ENCODE assay signal across 8 cellular contexts in genomic region chr12:101773560-101774206, GRCh38. TPM values are rescaled to one million over a fixed set of nuclear protein-coding genes. Genes with fewer than 3 reads are reported as not detected.
A peak's percentile ranks its signal among the peaks of the same experiment; 100 is the strongest.
DNase-seq lines count a peak whose midpoint lies in the region; ATAC-seq and TF ChIP-seq lines count a peak whose summit lies in the region.

No MANE protein-coding gene starts in this region.

- POLR2A ChIA-PET in CD8-positive, alpha-beta T cell (lab: Charles Lee): interaction anchor here (0.6 to 1.4 kb wide), 3 partner anchors 57 to 65 kb away, joined by 3 to 8 read pairs (median 6); partner anchors contain the start of gene GNPTAB

- H3K9me3 ChIP-seq in CD8-positive, alpha-beta T cell (ENCODE audit: low read length): no peaks in the 10 kb centered on the region
- no peaks in the 10 kb centered on the region for H3K9me3 ChIP-seq in OCI-LY1 (ENCODE audit: low read length)

- CTCF ChIA-PET in CD8-positive, alpha-beta T cell (lab: Charles Lee): interaction anchor here (0.6 to 3.6 kb wide), 23 partner anchors 11 to 368 kb away, joined by 3 to 182 read pairs (median 4); partner anchors contain the start of gene GNPTAB

- H2AFZ ChIP-seq in OCI-LY1 (ENCODE audit: low read length): no peak overlapping the region

- no peaks in the 10 kb centered on the region for H3F3A ChIP-seq in OCI-LY1 (ENCODE audit: insufficient read depth, low read length)

- H3K9ac ChIP-seq in OCI-LY1 (ENCODE audit: low read length): no peak overlapping the region

- peaks cover 60% of the 10 kb centered on the region for H3K36me3 Mint-ChIP-seq in CD8-positive, alpha-beta T cell
- peaks cover 32% of the 10 kb centered on the region for H3K36me3 Mint-ChIP-seq in natural killer cell treated with Interleukin-12 subunit alpha and Interleukin-12 subunit beta and Interleukin-15 and Interleukin-18, amount 100 ng/mL, for 72 hours

- H3K9me2 ChIP-seq in OCI-LY1 (ENCODE audit: low read depth, low read length): no peaks in the 10 kb centered on the region

- ATAC-seq in CD8-positive, alpha-beta T cell: peak; percentile 96
- ATAC-seq in GM19438 (IDR thresholded peaks at IDR 0.05; ENCODE audit: low read depth, unreplicated experiment) (peak; percentile 83), esophagus mucosa (peak; percentile 87)
- ATAC-seq in natural killer cell treated with Interleukin-12 subunit alpha and Interleukin-12 subunit beta and Interleukin-15 and Interleukin-18, amount 100 ng/mL, for 72 hours: peak; percentile 80 to 89
- peak; percentile 72 for ATAC-seq in stimulated activated naive CD8-positive, alpha-beta T cell treated with anti-CD3 and anti-CD28 coated beads, Interleukin-15, amount 100 ng/mL, for 72 hours

- H3K27ac ChIP-seq in CD8-positive, alpha-beta T cell (ENCODE audit: low read depth, low read length): no peak overlapping the region
- H3K27ac ChIP-seq in OCI-LY1 (ENCODE audit: low read depth, low read length, poor library complexity, severe bottlenecking): no peak overlapping the region

- no peaks in the 10 kb centered on the region for H3K79me2 ChIP-seq in OCI-LY1 (ENCODE audit: insufficient read depth, low read length)

- intact Hi-C loops in CD8-positive, alpha-beta T cell (cut with DNase I, micrococcal nuclease): loop anchor here (1.0 to 10.0 kb wide), 5 partner anchors 57 to 711 kb away; partner anchors contain the start of genes GNPTAB (in 2 of the 2), IGF1 (in 1 of the 2), NUP37 (in 1 of the 2) and PARPBP (in 1 of the 2)

- H3K27ac Mint-ChIP-seq in CD8-positive, alpha-beta T cell: no peak overlapping the region
- peak overlapping the region; percentile 65 to 66 for H3K27ac Mint-ChIP-seq in natural killer cell treated with Interleukin-12 subunit alpha and Interleukin-12 subunit beta and Interleukin-15 and Interleukin-18, amount 100 ng/mL, for 72 hours
- no peak overlapping the region for H3K27ac Mint-ChIP-seq in stimulated activated naive CD8-positive, alpha-beta T cell treated with anti-CD3 and anti-CD28 coated beads, Interleukin-15, amount 100 ng/mL, for 72 hours

- H3K4me2 ChIP-seq in OCI-LY1 (ENCODE audit: low read length): no peak overlapping the region

- no peak overlapping the region for H3K4me3 ChIP-seq in CD8-positive, alpha-beta T cell (ENCODE audit: low read depth, low read length)
- H3K4me3 ChIP-seq in OCI-LY1 (ENCODE audit: low read depth, low read length, poor library complexity, severe bottlenecking): no peak overlapping the region

- no peaks in the 10 kb centered on the region for H3K27me3 Mint-ChIP-seq in CD8-positive, alpha-beta T cell (ENCODE audit: low read depth)
- H3K27me3 Mint-ChIP-seq in natural killer cell treated with Interleukin-12 subunit alpha and Interleukin-12 subunit beta and Interleukin-15 and Interleukin-18, amount 100 ng/mL, for 72 hours: no peaks in the 10 kb centered on the region
- no peaks in the 10 kb centered on the region for H3K27me3 Mint-ChIP-seq in stimulated activated naive CD8-positive, alpha-beta T cell treated with anti-CD3 and anti-CD28 coated beads, Interleukin-15, amount 100 ng/mL, for 72 hours

- TF ChIP-seq CTCF in CD8-positive, alpha-beta T cell (IDR thresholded peaks at IDR 0.05): peak; percentile 95
- TF ChIP-seq CTCF in OCI-LY1 (IDR thresholded peaks at IDR 0.05; ENCODE audit: low read length): peak; percentile 88

- no peaks in the 10 kb centered on the region for H4K20me1 ChIP-seq in OCI-LY1 (ENCODE audit: insufficient read depth, low read length)

- peaks cover 15% of the 10 kb centered on the region for H3K36me3 ChIP-seq in CD8-positive, alpha-beta T cell (ENCODE audit: insufficient read depth, low read length)
- peaks cover 30% of the 10 kb centered on the region; the same call in 1 of the 2 replicates for H3K36me3 ChIP-seq in OCI-LY1 (ENCODE audit: insufficient read depth, low read length)

- H3K4me3 Mint-ChIP-seq in CD8-positive, alpha-beta T cell: no peak overlapping the region
- H3K4me3 Mint-ChIP-seq in natural killer cell treated with Interleukin-12 subunit alpha and Interleukin-12 subunit beta and Interleukin-15 and Interleukin-18, amount 100 ng/mL, for 72 hours: no peak overlapping the region
- no peak overlapping the region for H3K4me3 Mint-ChIP-seq in stimulated activated naive CD8-positive, alpha-beta T cell treated with anti-CD3 and anti-CD28 coated beads, Interleukin-15, amount 100 ng/mL, for 72 hours

- H3K9me3 Mint-ChIP-seq in CD8-positive, alpha-beta T cell: no peaks in the 10 kb centered on the region
- H3K9me3 Mint-ChIP-seq in natural killer cell treated with Interleukin-12 subunit alpha and Interleukin-12 subunit beta and Interleukin-15 and Interleukin-18, amount 100 ng/mL, for 72 hours: no peaks in the 10 kb centered on the region
- no peaks in the 10 kb centered on the region for H3K9me3 Mint-ChIP-seq in stimulated activated naive CD8-positive, alpha-beta T cell treated with anti-CD3 and anti-CD28 coated beads, Interleukin-15, amount 100 ng/mL, for 72 hours

- no peaks in the 10 kb centered on the region for H3K4me1 ChIP-seq in CD8-positive, alpha-beta T cell (ENCODE audit: insufficient read depth, low read length)
- peaks cover 17% of the 10 kb centered on the region for H3K4me1 ChIP-seq in OCI-LY1 (ENCODE audit: insufficient read depth, low read length, severe bottlenecking)

- DNase-seq in CD8-positive, alpha-beta T cell: peak; percentile 43 to 80 (median 61)
- DNase-seq in HuH-7 (ENCODE audit: low spot score) (peak; percentile 52), activated T-cell treated with anti-CD3 and anti-CD28 coated beads for 24 hours (ENCODE audit: low read depth) (peak; percentile 53)
- DNase-seq in natural killer cell treated with Interleukin-12 subunit alpha and Interleukin-12 subunit beta and Interleukin-15 and Interleukin-18, amount 100 ng/mL, for 72 hours (ENCODE audit: low spot score): peak; percentile 71
- DNase-seq in stimulated activated naive CD8-positive, alpha-beta T cell treated with anti-CD3 and anti-CD28 coated beads, Interleukin-15, amount 100 ng/mL, for 72 hours: peak; percentile 48 to 65

- no peaks in the 10 kb centered on the region for H3K4me1 Mint-ChIP-seq in CD8-positive, alpha-beta T cell (ENCODE audit: low read depth)
- peaks cover 28 to 34% of the 10 kb centered on the region in 2 donors for H3K4me1 Mint-ChIP-seq in natural killer cell treated with Interleukin-12 subunit alpha and Interleukin-12 subunit beta and Interleukin-15 and Interleukin-18, amount 100 ng/mL, for 72 hours (ENCODE audit: low read depth in 2 of 2)
- peaks cover 6% of the 10 kb centered on the region for H3K4me1 Mint-ChIP-seq in stimulated activated naive CD8-positive, alpha-beta T cell treated with anti-CD3 and anti-CD28 coated beads, Interleukin-15, amount 100 ng/mL, for 72 hours

- no peaks in the 10 kb centered on the region for H3K27me3 ChIP-seq in CD8-positive, alpha-beta T cell (ENCODE audit: insufficient read depth, low read length)
- H3K27me3 ChIP-seq in OCI-LY1 (ENCODE audit: insufficient read depth, low read length): no peaks in the 10 kb centered on the region

RNA-seq across cellular contexts. Expression of gene SYCP3, which starts 34.4 kb away (rescaled TPM):
- under 1 TPM; 0.27 to 0.39 TPM for total RNA-seq in CD8-positive, alpha-beta T cell
- 0.12 TPM for total RNA-seq in esophagus mucosa
- total RNA-seq in natural killer cell treated with Interleukin-12 subunit alpha and Interleukin-12 subunit beta and Interleukin-15 and Interleukin-18, amount 100 ng/mL, for 72 hours: 1 to 10 TPM; 2.4 to 2.9 TPM

RNA-seq across cellular contexts. Expression of gene GNPTAB, which starts 57.1 kb away (rescaled TPM):
- 10 to 100 TPM; 40.4 to 46.9 TPM for total RNA-seq in CD8-positive, alpha-beta T cell
- total RNA-seq in esophagus mucosa: 18.4 TPM
- 100 to 1,000 TPM; 139 to 186 TPM for total RNA-seq in natural killer cell treated with Interleukin-12 subunit alpha and Interleukin-12 subunit beta and Interleukin-15 and Interleukin-18, amount 100 ng/mL, for 72 hours

Comparison
In these comparisons a context has a peak if more than half of its experiments do, and no peak if none do; other contexts are left out.
1. H3K27ac Mint-ChIP-seq: peak in natural killer cell treated with Interleukin-12 subunit alpha and Interleukin-12 subunit beta and Interleukin-15 and Interleukin-18, amount 100 ng/mL, for 72 hours (2 of 2); none in CD8-positive, alpha-beta T cell (single experiment) and stimulated activated naive CD8-positive, alpha-beta T cell treated with anti-CD3 and anti-CD28 coated beads, Interleukin-15, amount 100 ng/mL, for 72 hours (0 of 2).
2. Peak in every context shown above with its lines, with median percentiles within 50 percentile points of each other: ATAC-seq and DNase-seq.